Comparison of ENCODE assay signal across 9 cellular contexts in genomic region chr16:88768041-88768876, GRCh38. TPM values are rescaled to one million over a fixed set of nuclear protein-coding genes. Genes with fewer than 3 reads are reported as not detected.
DNase-seq lines count a peak whose midpoint lies in the region; ATAC-seq lines count a peak whose summit lies in the region.
"Had no signal": no experiment of that assay in that cellular context is flagged by ENCODE, and none has a peak within 500 bp of the region (broad histone marks: within the 10 kb centered on the region; RNA-seq: fewer than 3 reads in every experiment).

No MANE protein-coding gene starts in this region.

- H3K36me3 ChIP-seq in SJCRH30 = no peaks in the 10 kb centered on the region

- peaks cover 38% of the 10 kb centered on the region for H3K4me1 ChIP-seq in SJCRH30

- H3K27me3 ChIP-seq in SJCRH30 = no peaks in the 10 kb centered on the region

- no peaks in the 10 kb centered on the region for H3K9me3 ChIP-seq in SJCRH30 (replicated peaks)

- DNase-seq in DMS 273 (lab: John Stamatoyannopoulos, UW; ENCODE audit: unreplicated experiment) (peak; percentile 86), SJCRH30 (peak; percentile 52 to 54), glomerular visceral epithelial cell (ENCODE audit: extremely low spot score) (peak; percentile 59), sciatic nerve (ENCODE audit: low spot score) (no peak), NCI-H2107 (lab: John Stamatoyannopoulos, UW) (no peak)
- no peak for DNase-seq in stimulated activated CD4-positive, alpha-beta T cell treated with anti-CD3 and anti-CD28 coated beads, Interleukin-4, amount 100 ng/mL, for 1 hour
- DNase-seq in activated naive CD4-positive, alpha-beta T cell treated with anti-CD3 and anti-CD28 coated beads, Interleukin-2, amount 50 U/mL, for 16 hours = no peak
- DNase-seq: NCI-H2171 had no signal

- peak overlapping the region; percentile 6; the same call in 1 of the 2 replicates for H3K4me3 ChIP-seq in SJCRH30

- ATAC-seq in sciatic nerve = peak; percentile 53
- no peak for ATAC-seq in GM18909 (IDR thresholded peaks at IDR 0.05; ENCODE audit: poor library complexity, unreplicated experiment)

- intact Hi-C loops in sciatic nerve (cut with DNase I) = no loop called here

- H3K27ac ChIP-seq in SJCRH30 = peak overlapping the region; percentile 5; the same call in 1 of the 2 replicates

RNA-seq across cellular contexts. Expression of gene PIEZO1, which starts 16.8 kb away (rescaled TPM):
- 23.8 and 28.1 TPM in 2 replicates for total RNA-seq in SJCRH30 (2014; rRNA removed; shearing (Covaris generic))
- 111 TPM for total RNA-seq in sciatic nerve

RNA-seq across cellular contexts. Expression of gene CDT1, which starts 35.3 kb away (rescaled TPM):
- 24.3 and 27.2 TPM in 2 replicates for total RNA-seq in SJCRH30 (2014; rRNA removed; shearing (Covaris generic))
- 0.76 TPM for total RNA-seq in sciatic nerve

RNA-seq across cellular contexts. Expression of gene APRT, which starts 43.5 kb away (rescaled TPM):
- 43.4 and 46.5 TPM in 2 replicates for total RNA-seq in SJCRH30 (2014; rRNA removed; shearing (Covaris generic))
- 46.0 TPM for total RNA-seq in sciatic nerve

Comparison
In these comparisons a context has a peak if more than half of its experiments do, and no peak if none do; other contexts are left out.
1. DNase-seq: peak in DMS 273 (single experiment), SJCRH30 (2 of 2) and glomerular visceral epithelial cell (single experiment); none in sciatic nerve (single experiment), stimulated activated CD4-positive, alpha-beta T cell treated with anti-CD3 and anti-CD28 coated beads, Interleukin-4, amount 100 ng/mL, for 1 hour (single experiment), activated naive CD4-positive, alpha-beta T cell treated with anti-CD3 and anti-CD28 coated beads, Interleukin-2, amount 50 U/mL, for 16 hours (single experiment) and NCI-H2107 (single experiment).
2. RNA of gene CDT1, which starts 35.3 kb away (total RNA-seq): 24.3 to 27.2 TPM in SJCRH30; 0.76 TPM in sciatic nerve (single experiment); every median in the first group is over 10 times any median in the second.